ENCODE assay signal across 1 cellular context in the genomic region with DNA sequence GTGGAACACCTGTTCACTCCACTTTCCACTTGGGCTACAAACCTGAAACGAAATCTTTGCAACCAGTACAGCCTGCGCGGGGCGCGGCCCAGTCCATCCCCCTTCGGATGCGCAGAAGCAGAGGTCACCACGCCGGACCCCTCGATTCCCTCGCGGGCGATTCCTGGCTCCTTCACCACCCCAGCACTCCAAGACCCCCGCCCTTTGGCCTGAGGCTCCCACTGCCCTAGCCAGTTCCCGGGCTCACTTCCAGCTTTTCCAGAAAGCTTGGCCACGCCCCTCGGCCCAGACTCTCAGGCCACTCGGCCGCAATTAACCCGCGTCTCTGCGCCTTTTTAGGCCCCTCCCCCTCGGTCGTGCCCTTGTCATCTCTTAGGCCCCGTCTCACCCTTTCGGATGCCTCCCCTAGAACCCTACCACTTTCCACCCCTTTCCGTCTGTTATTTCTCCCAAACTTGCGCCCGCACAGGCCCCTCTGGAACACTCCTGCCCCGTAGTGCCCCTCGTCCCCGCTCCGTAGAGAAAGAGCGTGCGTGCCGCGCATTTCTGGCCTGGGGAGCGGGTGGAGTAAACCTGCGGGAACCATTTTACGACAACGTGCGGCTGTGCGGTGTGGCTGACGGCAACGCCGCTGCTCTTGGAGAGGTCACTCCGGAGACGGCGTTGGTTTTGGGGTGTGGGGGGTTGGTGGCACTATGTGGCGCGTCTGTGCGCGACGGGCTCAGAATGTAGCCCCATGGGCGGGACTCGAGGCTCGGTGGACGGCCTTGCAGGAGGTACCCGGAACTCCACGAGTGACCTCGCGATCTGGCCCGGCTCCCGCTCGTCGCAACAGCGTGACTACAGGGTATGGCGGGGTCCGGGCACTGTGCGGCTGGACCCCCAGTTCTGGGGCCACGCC.
TF ChIP-seq lines count a peak whose summit lies in the region.

A gene (plus strand): TSS at position 631 of the 901 bp plus-strand sequence. CDS start 65 bp downstream, at position 696.

TF ChIP-seq in HepG2, 621 proteins besides CTCF, POLR2A, EP300 and RAD21 (continued from another document and continues in another):
- TF ChIP-seq, protein P1, sequence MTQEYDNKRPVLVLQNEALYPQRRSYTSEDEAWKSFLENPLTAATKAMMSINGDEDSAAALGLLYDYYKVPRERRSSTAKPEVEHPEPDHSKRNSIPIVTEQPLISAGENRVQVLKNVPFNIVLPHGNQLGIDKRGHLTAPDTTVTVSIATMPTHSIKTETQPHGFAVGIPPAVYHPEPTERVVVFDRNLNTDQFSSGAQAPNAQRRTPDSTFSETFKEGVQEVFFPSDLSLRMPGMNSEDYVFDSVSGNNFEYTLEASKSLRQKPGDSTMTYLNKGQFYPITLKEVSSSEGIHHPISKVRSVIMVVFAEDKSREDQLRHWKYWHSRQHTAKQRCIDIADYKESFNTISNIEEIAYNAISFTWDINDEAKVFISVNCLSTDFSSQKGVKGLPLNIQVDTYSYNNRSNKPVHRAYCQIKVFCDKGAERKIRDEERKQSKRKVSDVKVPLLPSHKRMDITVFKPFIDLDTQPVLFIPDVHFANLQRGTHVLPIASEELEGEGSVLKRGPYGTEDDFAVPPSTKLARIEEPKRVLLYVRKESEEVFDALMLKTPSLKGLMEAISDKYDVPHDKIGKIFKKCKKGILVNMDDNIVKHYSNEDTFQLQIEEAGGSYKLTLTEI (CRISPR knock-in tag; conservative IDR thresholded peaks at IDR 0.05), result no peak
- TF ChIP-seq MZF1 (CRISPR knock-in tag; IDR thresholded peaks at IDR 0.05; ENCODE audit: borderline replicate concordance), result no peak
- peak; percentile 16; the same call in 1 of the 2 replicates for TF ChIP-seq NFATC3 (CRISPR knock-in tag; IDR thresholded peaks at IDR 0.05)
- TF ChIP-seq ZFP36L1 (CRISPR knock-in tag; IDR thresholded peaks at IDR 0.05), result 0 out of 2 replicates have a peak, but pooled peaks have one; percentile 56
- TF ChIP-seq ZIK1 (CRISPR knock-in tag; IDR thresholded peaks at IDR 0.05; ENCODE audit: borderline replicate concordance, low read depth), result peak; percentile 86; the same call in 1 of the 2 replicates
- TF ChIP-seq, protein P2, sequence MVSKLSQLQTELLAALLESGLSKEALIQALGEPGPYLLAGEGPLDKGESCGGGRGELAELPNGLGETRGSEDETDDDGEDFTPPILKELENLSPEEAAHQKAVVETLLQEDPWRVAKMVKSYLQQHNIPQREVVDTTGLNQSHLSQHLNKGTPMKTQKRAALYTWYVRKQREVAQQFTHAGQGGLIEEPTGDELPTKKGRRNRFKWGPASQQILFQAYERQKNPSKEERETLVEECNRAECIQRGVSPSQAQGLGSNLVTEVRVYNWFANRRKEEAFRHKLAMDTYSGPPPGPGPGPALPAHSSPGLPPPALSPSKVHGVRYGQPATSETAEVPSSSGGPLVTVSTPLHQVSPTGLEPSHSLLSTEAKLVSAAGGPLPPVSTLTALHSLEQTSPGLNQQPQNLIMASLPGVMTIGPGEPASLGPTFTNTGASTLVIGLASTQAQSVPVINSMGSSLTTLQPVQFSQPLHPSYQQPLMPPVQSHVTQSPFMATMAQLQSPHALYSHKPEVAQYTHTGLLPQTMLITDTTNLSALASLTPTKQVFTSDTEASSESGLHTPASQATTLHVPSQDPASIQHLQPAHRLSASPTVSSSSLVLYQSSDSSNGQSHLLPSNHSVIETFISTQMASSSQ (IDR thresholded peaks at IDR 0.05; ENCODE audit: low read depth), result no peak
- TF ChIP-seq, protein P2 (CRISPR knock-in tag; IDR thresholded peaks at IDR 0.05; ENCODE audit: borderline replicate concordance), result peak; percentile 57; the same call in 1 of the 2 replicates
- peak; percentile 63; the same call in 1 of the 2 replicates for TF ChIP-seq ZSCAN22 (CRISPR knock-in tag; IDR thresholded peaks at IDR 0.05)
- peak; percentile 15; the same call in 1 of the 2 replicates for TF ChIP-seq ZNF724P (CRISPR knock-in tag; IDR thresholded peaks at IDR 0.05; ENCODE audit: borderline replicate concordance)
- TF ChIP-seq ZNF883 (CRISPR knock-in tag; IDR thresholded peaks at IDR 0.05; ENCODE audit: not compliant biosample characterization), result peak; percentile 83
- TF ChIP-seq ZNF317 (CRISPR knock-in tag; IDR thresholded peaks at IDR 0.05), result peak; percentile 83
- TF ChIP-seq, protein P3, sequence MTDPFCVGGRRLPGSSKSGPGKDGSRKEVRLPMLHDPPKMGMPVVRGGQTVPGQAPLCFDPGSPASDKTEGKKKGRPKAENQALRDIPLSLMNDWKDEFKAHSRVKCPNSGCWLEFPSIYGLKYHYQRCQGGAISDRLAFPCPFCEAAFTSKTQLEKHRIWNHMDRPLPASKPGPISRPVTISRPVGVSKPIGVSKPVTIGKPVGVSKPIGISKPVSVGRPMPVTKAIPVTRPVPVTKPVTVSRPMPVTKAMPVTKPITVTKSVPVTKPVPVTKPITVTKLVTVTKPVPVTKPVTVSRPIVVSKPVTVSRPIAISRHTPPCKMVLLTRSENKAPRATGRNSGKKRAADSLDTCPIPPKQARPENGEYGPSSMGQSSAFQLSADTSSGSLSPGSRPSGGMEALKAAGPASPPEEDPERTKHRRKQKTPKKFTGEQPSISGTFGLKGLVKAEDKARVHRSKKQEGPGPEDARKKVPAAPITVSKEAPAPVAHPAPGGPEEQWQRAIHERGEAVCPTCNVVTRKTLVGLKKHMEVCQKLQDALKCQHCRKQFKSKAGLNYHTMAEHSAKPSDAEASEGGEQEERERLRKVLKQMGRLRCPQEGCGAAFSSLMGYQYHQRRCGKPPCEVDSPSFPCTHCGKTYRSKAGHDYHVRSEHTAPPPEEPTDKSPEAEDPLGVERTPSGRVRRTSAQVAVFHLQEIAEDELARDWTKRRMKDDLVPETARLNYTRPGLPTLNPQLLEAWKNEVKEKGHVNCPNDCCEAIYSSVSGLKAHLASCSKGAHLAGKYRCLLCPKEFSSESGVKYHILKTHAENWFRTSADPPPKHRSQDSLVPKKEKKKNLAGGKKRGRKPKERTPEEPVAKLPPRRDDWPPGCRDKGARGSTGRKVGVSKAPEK (CRISPR knock-in tag; IDR thresholded peaks at IDR 0.05; ENCODE audit: borderline replicate concordance), result peak; percentile 45; the same call in 1 of the 2 replicates
- TF ChIP-seq, protein P4, sequence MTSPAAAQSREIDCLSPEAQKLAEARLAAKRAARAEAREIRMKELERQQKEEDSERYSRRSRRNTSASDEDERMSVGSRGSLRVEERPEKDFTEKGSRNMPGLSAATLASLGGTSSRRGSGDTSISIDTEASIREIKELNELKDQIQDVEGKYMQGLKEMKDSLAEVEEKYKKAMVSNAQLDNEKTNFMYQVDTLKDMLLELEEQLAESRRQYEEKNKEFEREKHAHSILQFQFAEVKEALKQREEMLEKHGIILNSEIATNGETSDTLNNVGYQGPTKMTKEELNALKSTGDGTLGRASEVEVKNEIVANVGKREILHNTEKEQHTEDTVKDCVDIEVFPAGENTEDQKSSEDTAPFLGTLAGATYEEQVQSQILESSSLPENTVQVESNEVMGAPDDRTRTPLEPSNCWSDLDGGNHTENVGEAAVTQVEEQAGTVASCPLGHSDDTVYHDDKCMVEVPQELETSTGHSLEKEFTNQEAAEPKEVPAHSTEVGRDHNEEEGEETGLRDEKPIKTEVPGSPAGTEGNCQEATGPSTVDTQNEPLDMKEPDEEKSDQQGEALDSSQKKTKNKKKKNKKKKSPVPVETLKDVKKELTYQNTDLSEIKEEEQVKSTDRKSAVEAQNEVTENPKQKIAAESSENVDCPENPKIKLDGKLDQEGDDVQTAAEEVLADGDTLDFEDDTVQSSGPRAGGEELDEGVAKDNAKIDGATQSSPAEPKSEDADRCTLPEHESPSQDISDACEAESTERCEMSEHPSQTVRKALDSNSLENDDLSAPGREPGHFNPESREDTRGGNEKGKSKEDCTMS (CRISPR knock-in tag; conservative IDR thresholded peaks at IDR 0.05), result no peak
- TF ChIP-seq SMAD3 (CRISPR knock-in tag; IDR thresholded peaks at IDR 0.05), result 0 out of 2 replicates have a peak, but pooled peaks have one; percentile 55
- TF ChIP-seq, protein P5, sequence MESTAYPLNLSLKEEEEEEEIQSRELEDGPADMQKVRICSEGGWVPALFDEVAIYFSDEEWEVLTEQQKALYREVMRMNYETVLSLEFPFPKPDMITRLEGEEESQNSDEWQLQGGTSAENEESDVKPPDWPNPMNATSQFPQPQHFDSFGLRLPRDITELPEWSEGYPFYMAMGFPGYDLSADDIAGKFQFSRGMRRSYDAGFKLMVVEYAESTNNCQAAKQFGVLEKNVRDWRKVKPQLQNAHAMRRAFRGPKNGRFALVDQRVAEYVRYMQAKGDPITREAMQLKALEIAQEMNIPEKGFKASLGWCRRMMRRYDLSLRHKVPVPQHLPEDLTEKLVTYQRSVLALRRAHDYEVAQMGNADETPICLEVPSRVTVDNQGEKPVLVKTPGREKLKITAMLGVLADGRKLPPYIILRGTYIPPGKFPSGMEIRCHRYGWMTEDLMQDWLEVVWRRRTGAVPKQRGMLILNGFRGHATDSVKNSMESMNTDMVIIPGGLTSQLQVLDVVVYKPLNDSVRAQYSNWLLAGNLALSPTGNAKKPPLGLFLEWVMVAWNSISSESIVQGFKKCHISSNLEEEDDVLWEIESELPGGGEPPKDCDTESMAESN (CRISPR knock-in tag; conservative IDR thresholded peaks at IDR 0.05), result peak; percentile 86
- 0 out of 2 replicates have a peak, but pooled peaks have one; percentile 46 for TF ChIP-seq ZNF484 (CRISPR knock-in tag; IDR thresholded peaks at IDR 0.05; ENCODE audit: borderline replicate concordance, low read depth)
- no peak for TF ChIP-seq NR2F2 (IDR thresholded peaks at IDR 0.05; ENCODE audit: borderline replicate concordance, low read depth)
- TF ChIP-seq, protein P6, sequence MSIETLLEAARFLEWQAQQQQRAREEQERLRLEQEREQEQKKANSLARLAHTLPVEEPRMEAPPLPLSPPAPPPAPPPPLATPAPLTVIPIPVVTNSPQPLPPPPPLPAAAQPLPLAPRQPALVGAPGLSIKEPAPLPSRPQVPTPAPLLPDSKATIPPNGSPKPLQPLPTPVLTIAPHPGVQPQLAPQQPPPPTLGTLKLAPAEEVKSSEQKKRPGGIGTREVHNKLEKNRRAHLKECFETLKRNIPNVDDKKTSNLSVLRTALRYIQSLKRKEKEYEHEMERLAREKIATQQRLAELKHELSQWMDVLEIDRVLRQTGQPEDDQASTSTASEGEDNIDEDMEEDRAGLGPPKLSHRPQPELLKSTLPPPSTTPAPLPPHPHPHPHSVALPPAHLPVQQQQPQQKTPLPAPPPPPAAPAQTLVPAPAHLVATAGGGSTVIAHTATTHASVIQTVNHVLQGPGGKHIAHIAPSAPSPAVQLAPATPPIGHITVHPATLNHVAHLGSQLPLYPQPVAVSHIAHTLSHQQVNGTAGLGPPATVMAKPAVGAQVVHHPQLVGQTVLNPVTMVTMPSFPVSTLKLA (IDR thresholded peaks at IDR 0.05), result peak; percentile 45; the same call in 1 of the 2 replicates
- no peak; the same call in 1 of the 2 replicates for TF ChIP-seq BHLHE40 (IDR thresholded peaks at IDR 0.05; ENCODE audit: low read length)
- TF ChIP-seq ZFP37 (CRISPR knock-in tag; IDR thresholded peaks at IDR 0.05; ENCODE audit: borderline replicate concordance), result 0 out of 2 replicates have a peak, but pooled peaks have one; percentile 24
- TF ChIP-seq, protein P7, sequence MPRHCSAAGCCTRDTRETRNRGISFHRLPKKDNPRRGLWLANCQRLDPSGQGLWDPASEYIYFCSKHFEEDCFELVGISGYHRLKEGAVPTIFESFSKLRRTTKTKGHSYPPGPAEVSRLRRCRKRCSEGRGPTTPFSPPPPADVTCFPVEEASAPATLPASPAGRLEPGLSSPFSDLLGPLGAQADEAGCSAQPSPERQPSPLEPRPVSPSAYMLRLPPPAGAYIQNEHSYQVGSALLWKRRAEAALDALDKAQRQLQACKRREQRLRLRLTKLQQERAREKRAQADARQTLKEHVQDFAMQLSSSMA (CRISPR knock-in tag; IDR thresholded peaks at IDR 0.05), result peak; percentile 90
- TF ChIP-seq, protein P8, sequence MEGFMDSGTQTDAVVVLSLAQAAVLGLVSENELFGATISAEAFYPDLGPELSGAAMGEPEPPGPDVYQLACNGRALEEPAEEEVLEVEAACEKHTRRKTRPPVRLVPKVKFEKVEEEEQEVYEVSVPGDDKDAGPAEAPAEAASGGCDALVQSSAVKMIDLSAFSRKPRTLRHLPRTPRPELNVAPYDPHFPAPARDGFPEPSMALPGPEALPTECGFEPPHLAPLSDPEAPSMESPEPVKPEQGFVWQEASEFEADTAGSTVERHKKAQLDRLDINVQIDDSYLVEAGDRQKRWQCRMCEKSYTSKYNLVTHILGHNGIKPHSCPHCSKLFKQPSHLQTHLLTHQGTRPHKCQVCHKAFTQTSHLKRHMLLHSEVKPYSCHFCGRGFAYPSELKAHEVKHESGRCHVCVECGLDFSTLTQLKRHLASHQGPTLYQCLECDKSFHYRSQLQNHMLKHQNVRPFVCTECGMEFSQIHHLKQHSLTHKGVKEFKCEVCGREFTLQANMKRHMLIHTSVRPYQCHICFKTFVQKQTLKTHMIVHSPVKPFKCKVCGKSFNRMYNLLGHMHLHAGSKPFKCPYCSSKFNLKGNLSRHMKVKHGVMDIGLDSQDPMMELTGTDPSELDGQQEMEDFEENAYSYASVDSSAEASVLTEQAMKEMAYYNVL (CRISPR knock-in tag; IDR thresholded peaks at IDR 0.05; ENCODE audit: borderline replicate concordance), result peak; percentile 57
